ENCODE assay signal across 19 cellular contexts in the genomic region with DNA sequence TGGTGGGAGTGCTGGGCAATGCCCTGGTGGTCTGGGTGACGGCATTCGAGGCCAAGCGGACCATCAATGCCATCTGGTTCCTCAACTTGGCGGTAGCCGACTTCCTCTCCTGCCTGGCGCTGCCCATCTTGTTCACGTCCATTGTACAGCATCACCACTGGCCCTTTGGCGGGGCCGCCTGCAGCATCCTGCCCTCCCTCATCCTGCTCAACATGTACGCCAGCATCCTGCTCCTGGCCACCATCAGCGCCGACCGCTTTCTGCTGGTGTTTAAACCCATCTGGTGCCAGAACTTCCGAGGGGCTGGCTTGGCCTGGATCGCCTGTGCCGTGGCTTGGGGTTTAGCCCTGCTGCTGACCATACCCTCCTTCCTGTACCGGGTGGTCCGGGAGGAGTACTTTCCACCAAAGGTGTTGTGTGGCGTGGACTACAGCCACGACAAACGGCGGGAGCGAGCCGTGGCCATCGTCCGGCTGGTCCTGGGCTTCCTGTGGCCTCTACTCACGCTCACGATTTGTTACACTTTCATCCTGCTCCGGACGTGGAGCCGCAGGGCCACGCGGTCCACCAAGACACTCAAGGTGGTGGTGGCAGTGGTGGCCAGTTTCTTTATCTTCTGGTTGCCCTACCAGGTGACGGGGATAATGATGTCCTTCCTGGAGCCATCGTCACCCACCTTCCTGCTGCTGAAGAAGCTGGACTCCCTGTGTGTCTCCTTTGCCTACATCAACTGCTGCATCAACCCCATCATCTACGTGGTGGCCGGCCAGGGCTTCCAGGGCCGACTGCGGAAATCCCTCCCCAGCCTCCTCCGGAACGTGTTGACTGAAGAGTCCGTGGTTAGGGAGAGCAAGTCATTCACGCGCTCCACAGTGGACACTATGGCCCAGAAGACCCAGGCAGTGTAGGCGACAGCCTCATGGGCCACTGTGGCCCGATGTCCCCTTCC. TPM values are rescaled to one million over a fixed set of nuclear protein-coding genes. Genes with fewer than 3 reads are reported as not detected.
DNase-seq lines count a peak whose midpoint lies in the region; ATAC-seq, FAIRE-seq and TF ChIP-seq lines count a peak whose summit lies in the region.
"Had no signal": no experiment of that assay in that cellular context is flagged by ENCODE, and none has a peak within 500 bp of the region (broad histone marks: within the 10 kb centered on the region; RNA-seq: fewer than 3 reads in every experiment).

No MANE protein-coding gene starts in this region.

- TF ChIP-seq RAD21 in A549 (conservative IDR thresholded peaks at IDR 0.05 in 1 of 2, IDR thresholded peaks at IDR 0.05 in 1 of 2) = no peak

- H3K4me3 Mint-ChIP-seq in dendritic cell treated with granulocyte-macrophage colony-stimulating factor and Interleukin-4, amounts not matched to agents 40 ng/mL and 50 ng/mL, for 4 days = no peak overlapping the region
- H3K4me3 Mint-ChIP-seq in neural progenitor cell (no peak overlapping the region), natural killer cell (no peak overlapping the region)
- H3K4me3 Mint-ChIP-seq: CD8-positive, alpha-beta memory T cell had no signal

- H3K36me3 Mint-ChIP-seq in dendritic cell treated with granulocyte-macrophage colony-stimulating factor and Interleukin-4, amounts not matched to agents 40 ng/mL and 50 ng/mL, for 4 days (ENCODE audit: low read depth) = peaks cover 58% of the 10 kb centered on the region
- H3K36me3 Mint-ChIP-seq in neural progenitor cell = no peaks in the 10 kb centered on the region
- H3K36me3 Mint-ChIP-seq in natural killer cell = no peaks in the 10 kb centered on the region
- H3K36me3 Mint-ChIP-seq: CD8-positive, alpha-beta memory T cell had no signal

- no peak for TF ChIP-seq CTCF in A549 (IDR thresholded peaks at IDR 0.05)
- no peak for TF ChIP-seq CTCF in HEK293 (tag by site-specific recombination; IDR thresholded peaks at IDR 0.05)
- no peak for TF ChIP-seq CTCF in neural progenitor cell (IDR thresholded peaks at IDR 0.05)
- TF ChIP-seq CTCF in natural killer cell (IDR thresholded peaks at IDR 0.05) = no peak
- no peak for TF ChIP-seq CTCF in vagina (IDR thresholded peaks at IDR 0.05)

- no peak for TF ChIP-seq EP300 in A549 (IDR thresholded peaks at IDR 0.05)

- intact Hi-C loops in dendritic cell treated with granulocyte-macrophage colony-stimulating factor and Interleukin-4, amounts not matched to agents 40 ng/mL and 50 ng/mL, for 4 days (cut with micrococcal nuclease) = no loop called here
- intact Hi-C loops in natural killer cell (cut with micrococcal nuclease) = no loop called here
- intact Hi-C loops in vagina (cut with DNase I) = no loop called here

- H3K27ac ChIP-seq in A549 (peak overlapping the region; percentile 21 to 24; a peak in 1 of 6 replicates), HEK293 (ENCODE audit: extremely low read depth, low read depth, low read length) (no peak overlapping the region), neural progenitor cell (no peak overlapping the region), vagina (no peak overlapping the region)
- H3K27ac ChIP-seq: C4-2B, HL-60 had no signal

- H3K9ac ChIP-seq in neural progenitor cell = no peak overlapping the region

- H3K9me3 ChIP-seq in A549 = peaks cover 5% of the 10 kb centered on the region
- no peaks in the 10 kb centered on the region for H3K9me3 ChIP-seq in HEK293 (ENCODE audit: control insufficient read depth, insufficient read depth, low read depth, low read length)
- H3K9me3 ChIP-seq in neural progenitor cell (ENCODE audit: low read depth) = no peaks in the 10 kb centered on the region
- no peaks in the 10 kb centered on the region for H3K9me3 ChIP-seq in vagina
- H3K9me3 ChIP-seq: BE2C, HAP-1 had no signal

- H3K79me2 ChIP-seq in neural progenitor cell (ENCODE audit: low read depth) = no peaks in the 10 kb centered on the region

- POLR2A ChIA-PET in A549 (lab: Yijun Ruan, JAX) = no interaction called here
- POLR2A ChIA-PET in HEK293 (lab: Yijun Ruan, JAX) = no interaction called here

- H3K27me3 ChIP-seq in neural progenitor cell = no peaks in the 10 kb centered on the region
- H3K27me3 ChIP-seq in vagina = no peaks in the 10 kb centered on the region

- CTCF ChIA-PET in A549 (lab: Yijun Ruan, JAX) = interaction anchor here (0.6 to 1.7 kb wide), 5 partner anchors 14 to 445 kb away, joined by 3 to 11 read pairs (median 5); a partner anchor contains a TSS
- CTCF ChIA-PET in HEK293 (lab: Yijun Ruan, JAX) = interaction anchor here (0.7 to 1.5 kb wide), 2 partner anchors 28 to 71 kb away, joined by 3 read pairs; no protein-coding TSS in a partner anchor

- H3K36me3 ChIP-seq in HEK293 (ENCODE audit: control insufficient read depth in 2 of 2, insufficient read depth in 1 of 2, low read length in 2 of 2) = no peaks in the 10 kb centered on the region
- no peaks in the 10 kb centered on the region for H3K36me3 ChIP-seq in neural progenitor cell
- no peaks in the 10 kb centered on the region for H3K36me3 ChIP-seq in vagina
- H3K36me3 ChIP-seq: BE2C, HAP-1 had no signal

- no peaks in the 10 kb centered on the region for H3K9me3 Mint-ChIP-seq in dendritic cell treated with granulocyte-macrophage colony-stimulating factor and Interleukin-4, amounts not matched to agents 40 ng/mL and 50 ng/mL, for 4 days
- H3K9me3 Mint-ChIP-seq in neural progenitor cell = peaks cover 2% of the 10 kb centered on the region
- H3K9me3 Mint-ChIP-seq in natural killer cell = no peaks in the 10 kb centered on the region

- 93% methylated on average over 46 of the region's 46 CpGs for WGBS in A549 (ENCODE audit: missing lambda C conversion rate)

- H3K4me3 ChIP-seq in A549 (no peak overlapping the region), HEK293 (ENCODE audit: low read depth, low read length) (no peak overlapping the region), neural progenitor cell (no peak overlapping the region), vagina (no peak overlapping the region)
- H3K4me3 ChIP-seq: HAP-1 had no signal

- H3K27ac Mint-ChIP-seq in dendritic cell treated with granulocyte-macrophage colony-stimulating factor and Interleukin-4, amounts not matched to agents 40 ng/mL and 50 ng/mL, for 4 days = peak overlapping the region; percentile 97
- H3K27ac Mint-ChIP-seq in neural progenitor cell = peak overlapping the region; percentile 53
- H3K27ac Mint-ChIP-seq in natural killer cell = no peak overlapping the region
- H3K27ac Mint-ChIP-seq: CD8-positive, alpha-beta memory T cell had no signal

- no peaks in the 10 kb centered on the region for H3K27me3 Mint-ChIP-seq in dendritic cell treated with granulocyte-macrophage colony-stimulating factor and Interleukin-4, amounts not matched to agents 40 ng/mL and 50 ng/mL, for 4 days
- H3K27me3 Mint-ChIP-seq in neural progenitor cell (ENCODE audit: insufficient read depth, low read depth) (peaks cover 10% of the 10 kb centered on the region), natural killer cell (ENCODE audit: low read depth in 2 of 2) (peaks cover 0 to 27% of the 10 kb centered on the region in 2 donors)

- H2AFZ ChIP-seq in neural progenitor cell (replicated peaks) = no peak overlapping the region

- ATAC-seq in A549 (no peak), natural killer cell (no peak)

- DNase-seq in A549 (ENCODE audit: low read depth in 1 of 2, low spot score in 1 of 2) = no peak
- DNase-seq in neural progenitor cell (ENCODE audit: low spot score) = no peak
- DNase-seq in natural killer cell = no peak
- DNase-seq in vagina (ENCODE audit: extremely low spot score in 2 of 2) = no peak
- DNase-seq in kidney tubule cell (ENCODE audit: low spot score) = no peak
- DNase-seq in NCI-H2227 treated with DMSO at 0.1 percent for 48 hours (lab: John Stamatoyannopoulos, UW) = no peak
- DNase-seq: BE2C; Caco-2; CD8-positive, alpha-beta memory T cell; DND-41; GDM1; GOT3 had no signal

- no peaks in the 10 kb centered on the region for H4K20me1 ChIP-seq in neural progenitor cell (ENCODE audit: low read depth)

- H3K4me1 Mint-ChIP-seq in dendritic cell treated with granulocyte-macrophage colony-stimulating factor and Interleukin-4, amounts not matched to agents 40 ng/mL and 50 ng/mL, for 4 days (ENCODE audit: low read depth) = peaks cover 77% of the 10 kb centered on the region
- H3K4me1 Mint-ChIP-seq in neural progenitor cell (no peaks in the 10 kb centered on the region), natural killer cell (no peaks in the 10 kb centered on the region)
- H3K4me1 Mint-ChIP-seq: CD8-positive, alpha-beta memory T cell had no signal

- no peaks in the 10 kb centered on the region for H3F3A ChIP-seq in neural progenitor cell (ENCODE audit: low read depth)

- no peak for FAIRE-seq in A549 (lab: Jason Lieb, UNC)
- FAIRE-seq: GM12892 had no signal

- H3K4me1 ChIP-seq in A549 (peaks cover 8% of the 10 kb centered on the region), HEK293 (ENCODE audit: control insufficient read depth, insufficient read depth, low read length) (no peaks in the 10 kb centered on the region), neural progenitor cell (no peaks in the 10 kb centered on the region), vagina (no peaks in the 10 kb centered on the region)
- H3K4me1 ChIP-seq: BE2C, HAP-1 had no signal

- H3K4me2 ChIP-seq in A549 = no peak overlapping the region
- no peak overlapping the region for H3K4me2 ChIP-seq in neural progenitor cell

- TF ChIP-seq POLR2A in A549 (IDR thresholded peaks at IDR 0.05; ENCODE audit: low read length) (no peak), vagina (IDR thresholded peaks at IDR 0.05) (no peak)

RNA-seq across cellular contexts. Expression of a gene that starts 10.5 kb away (rescaled TPM):
- 3.4 and 3.5 TPM in 2 replicates for polyA plus RNA-seq in A549 (2011; rRNA removed)
- polyA plus RNA-seq in A549 (2012; cell fraction: cytosol; rRNA removed) = 1.9 and 2.5 TPM in 2 replicates
- 15.1 and 15.4 TPM in 2 replicates for polyA plus RNA-seq in A549 (2012; cell fraction: nucleus; rRNA removed)
- polyA plus RNA-seq in A549 (2017; fragmentation: RNase III; extraction: RNeasy Plus Mini Kit Qiagen cat#74134 plus additional on column Dnase treatment) = 1.4 to 1.6 TPM (median 1.5 TPM) in 3 replicates
- polyA minus RNA-seq in A549 (2011; rRNA and poly(A)+ RNA removed) = 1.4 and 2.1 TPM in 2 replicates
- total RNA-seq in neural progenitor cell (ENCODE audit: low replicate concordance) = 0.06 TPM in 1 of 2 replicates, not detected in the other
- total RNA-seq in natural killer cell = 10 to 100 TPM; 11.4 to 42.7 (median 28.7) TPM
- 12.5 TPM for total RNA-seq in vagina
- total RNA-seq: A172 had no signal
- polyA plus RNA-seq: CD8-positive, alpha-beta memory T cell had no signal

RNA-seq across cellular contexts. Expression of a gene that starts 11.8 kb away (rescaled TPM):
- polyA plus RNA-seq in A549 (2011; rRNA removed) (0.28 and 0.36 TPM in 2 replicates), A549 (2017; fragmentation: RNase III; extraction: RNeasy Plus Mini Kit Qiagen cat#74134 plus additional on column Dnase treatment) (0.13 to 0.25 TPM (median 0.17 TPM) in 3 replicates)
- polyA plus RNA-seq in A549 (2012; cell fraction: cytosol; rRNA removed) = 0.12 and 0.29 TPM in 2 replicates
- polyA plus RNA-seq in A549 (2012; cell fraction: nucleus; rRNA removed) = 1.2 and 1.4 TPM in 2 replicates
- 0.25 and 0.68 TPM in 2 replicates for polyA minus RNA-seq in A549 (2011; rRNA and poly(A)+ RNA removed)
- total RNA-seq in neural progenitor cell (ENCODE audit: low replicate concordance) (not detected in 2 replicates), natural killer cell (10 to 100 TPM in 1 of 3 donors, 1 to 10 TPM in 2; 4.3 to 15.5 (median 8.3) TPM), vagina (15.2 TPM)
- total RNA-seq: A172, Caco-2 had no signal

RNA-seq across cellular contexts. Expression of a gene that starts 28.9 kb away (rescaled TPM):
- polyA plus RNA-seq in A549 (2011; rRNA removed) (12.4 and 14.4 TPM in 2 replicates), A549 (2017; fragmentation: RNase III; extraction: RNeasy Plus Mini Kit Qiagen cat#74134 plus additional on column Dnase treatment) (23.1 to 24.5 TPM (median 23.4 TPM) in 3 replicates)
- polyA plus RNA-seq in A549 (2012; cell fraction: cytosol; rRNA removed) = 32.0 and 39.6 TPM in 2 replicates
- 108 and 153 TPM in 2 replicates for polyA plus RNA-seq in A549 (2012; cell fraction: nucleus; rRNA removed)
- polyA minus RNA-seq in A549 (2011; rRNA and poly(A)+ RNA removed) = 20.8 and 26.6 TPM in 2 replicates
- total RNA-seq in neural progenitor cell (ENCODE audit: low replicate concordance) (12.3 and 29.5 TPM in 2 replicates), natural killer cell (10 to 100 TPM; 19.8 to 25.9 (median 20.0) TPM), vagina (15.2 TPM)

RNA-seq across cellular contexts. Expression of a gene that starts 45.5 kb away (rescaled TPM):
- 1.5 and 1.6 TPM in 2 replicates for polyA plus RNA-seq in A549 (2011; rRNA removed)
- 4.2 and 5.9 TPM in 2 replicates for polyA plus RNA-seq in A549 (2012; cell fraction: cytosol; rRNA removed)
- polyA plus RNA-seq in A549 (2012; cell fraction: nucleus; rRNA removed) = 19.1 and 20.8 TPM in 2 replicates
- polyA plus RNA-seq in A549 (2017; fragmentation: RNase III; extraction: RNeasy Plus Mini Kit Qiagen cat#74134 plus additional on column Dnase treatment) = 4.6 to 5.7 TPM (median 5.5 TPM) in 3 replicates
- 0.21 and 2.1 TPM in 2 replicates for polyA minus RNA-seq in A549 (2011; rRNA and poly(A)+ RNA removed)
- 3.7 TPM in 1 of 2 replicates, not detected in the other for total RNA-seq in neural progenitor cell (ENCODE audit: low replicate concordance)
- 10 to 100 TPM in 1 of 3 donors, 1 to 10 TPM in 2; 9.1 to 10.3 (median 9.5) TPM for total RNA-seq in natural killer cell
- total RNA-seq in vagina = 18.9 TPM

Comparison
In these comparisons a context has a peak if more than half of its experiments do, and no peak if none do; other contexts are left out.
1. H3K27ac ChIP-seq: peak in A549 (2 of 2); none in HEK293 (single experiment), neural progenitor cell (single experiment) and vagina (single experiment).
2. H3K27ac Mint-ChIP-seq: peak in dendritic cell treated with granulocyte-macrophage colony-stimulating factor and Interleukin-4, amounts not matched to agents 40 ng/mL and 50 ng/mL, for 4 days (single experiment) and neural progenitor cell (single experiment); none in natural killer cell (0 of 2).
3. RNA of a gene that starts 10.5 kb away (total RNA-seq): 11.4 to 42.7 TPM in natural killer cell and 12.5 TPM in vagina (single experiment); 0.06 TPM in neural progenitor cell; every median in the first group is over 10 times any median in the second.